In the genomic region with DNA sequence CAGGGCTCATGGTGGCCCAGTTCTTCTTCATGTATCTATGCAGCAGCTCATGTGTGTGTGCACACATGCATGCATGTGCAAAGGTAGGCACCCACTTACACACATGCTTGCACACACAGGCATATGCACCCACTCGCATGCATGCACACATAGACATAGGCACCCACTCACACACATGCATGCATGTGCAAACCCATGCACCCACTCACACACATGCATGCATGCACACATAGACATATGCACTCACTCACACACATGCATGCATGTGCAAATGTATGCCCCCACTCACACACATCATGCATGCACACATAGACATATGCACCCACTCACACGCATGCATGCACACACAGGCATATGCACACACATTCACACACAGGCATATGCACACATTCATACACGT, we compare ENCODE assay signal across 23 cellular contexts.
"Had no signal": no experiment of that assay in that cellular context is flagged by ENCODE, and none has a peak within 500 bp of the region (broad histone marks: within the 10 kb centered on the region; RNA-seq: fewer than 3 reads in every experiment).

No MANE protein-coding gene starts in this region.

- H3K4me3 ChIP-seq: cardiac muscle cell, colonic mucosa, dorsolateral prefrontal cortex, gastroesophageal sphincter, sigmoid colon, upper lobe of left lung had no signal

- H3K4me1 ChIP-seq: colonic mucosa had no signal

- DNase-seq: activated CD4-positive, alpha-beta T cell treated with anti-CD3 and anti-CD28 coated beads for 48 hours; activated CD4-positive, alpha-beta T cell treated with anti-CD3 and anti-CD28 coated beads, Interleukin-2, amount 50 U/mL, for 48 hours; activated CD8-positive, alpha-beta memory T cell treated with anti-CD3 and anti-CD28 coated beads, Interleukin-2, amount 50 U/mL, for 48 hours; activated T-cell treated with anti-CD3 and anti-CD28 coated beads, Interleukin-2, amount 50 U/mL, for 4 hours; cerebellar nuclear complex; colonic mucosa; dorsolateral prefrontal cortex; effector memory CD4-positive, alpha-beta T cell; left colon; naive thymus-derived CD8-positive, alpha-beta T cell; sigmoid colon; small intestine; stimulated activated CD4-positive, alpha-beta T cell treated with anti-CD3 and anti-CD28 coated beads, Interleukin-4, amount 100 ng/mL, for 24 hours; stimulated activated naive CD8-positive, alpha-beta T cell treated with anti-CD3 and anti-CD28 coated beads, Interleukin-15, amount 100 ng/mL, for 72 hours; T-helper 17 cell; upper lobe of left lung; WERI-Rb-1 had no signal

- ATAC-seq: activated CD4-positive, CD25-positive, alpha-beta regulatory T cell treated with anti-CD3 and anti-CD28 coated beads, Interleukin-2, amount 50 U/mL, for 24 hours; activated naive CD4-positive, alpha-beta T cell treated with anti-CD3 and anti-CD28 coated beads, Interleukin-2, amount 50 U/mL, for 72 hours; activated T-cell treated with anti-CD3 and anti-CD28 coated beads, Interleukin-2, amount 50 U/mL, for 4 hours; activated T-helper 17 cell treated with anti-CD3 and anti-CD28 coated beads, Interleukin-2, amount 50 U/mL, for 72 hours; gastroesophageal sphincter; naive thymus-derived CD8-positive, alpha-beta T cell; stimulated activated memory B cell treated with anti-CD40 and anti-IgM and Interleukin-4, amounts not matched to agents 10 μg/mL and 1 μg/mL and 100 μg/mL, for 72 hours; stimulated activated naive CD8-positive, alpha-beta T cell treated with anti-CD3 and anti-CD28 coated beads, Interleukin-15, amount 100 ng/mL, for 72 hours; T-helper 17 cell had no signal

- H3K27me3 ChIP-seq: cardiac muscle cell, colonic mucosa, dorsolateral prefrontal cortex, gastroesophageal sphincter, sigmoid colon, upper lobe of left lung had no signal

- H3K27ac ChIP-seq: cardiac muscle cell, colonic mucosa, dorsolateral prefrontal cortex, gastroesophageal sphincter, sigmoid colon, upper lobe of left lung, WERI-Rb-1 had no signal

- H3K9me3 ChIP-seq: colonic mucosa, gastroesophageal sphincter, sigmoid colon, upper lobe of left lung had no signal

- H3K36me3 ChIP-seq: cardiac muscle cell, colonic mucosa, gastroesophageal sphincter, sigmoid colon, upper lobe of left lung, WERI-Rb-1 had no signal
